ENCODE assay signal across 7 cellular contexts in the genomic region with DNA sequence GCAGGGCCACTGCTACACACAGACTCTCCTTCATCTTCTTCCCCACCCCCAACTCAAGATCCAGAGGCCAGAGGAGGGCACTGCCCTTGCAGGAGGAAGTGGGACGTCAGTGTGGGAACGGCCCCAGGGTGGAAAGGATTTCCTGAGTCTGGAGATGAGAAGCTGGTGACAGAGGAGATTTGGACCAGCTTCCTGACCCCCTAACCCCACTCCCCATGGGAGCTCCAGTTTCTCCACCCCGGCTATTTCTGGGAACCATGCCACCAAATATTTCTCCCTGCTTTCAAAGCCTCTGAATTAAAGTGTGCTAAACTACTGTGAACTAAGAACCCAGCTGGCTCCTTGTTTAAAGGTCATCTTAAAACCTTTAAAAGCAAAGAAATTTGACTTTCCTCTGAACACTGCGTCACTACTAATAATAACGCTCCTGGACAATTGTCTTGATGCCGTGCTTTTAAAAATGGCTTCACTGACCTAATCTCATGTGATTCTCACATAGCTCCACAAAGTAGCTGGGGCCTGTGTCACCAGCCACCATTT. TPM values are rescaled to one million over a fixed set of nuclear protein-coding genes. Genes with fewer than 3 reads are reported as not detected.
A peak's percentile ranks its signal among the peaks of the same experiment; 100 is the strongest.
DNase-seq lines count a peak whose midpoint lies in the region; ATAC-seq and TF ChIP-seq lines count a peak whose summit lies in the region.

No MANE protein-coding gene starts in this region.

- WGBS in endodermal cell (ENCODE audit: insufficient coverage in 1 of 2, insufficient read length in 1 of 2), 2 experiments = 67 to 75% methylated on average over 3 to 6 of the region's 6 CpGs
- WGBS in mesendoderm (ENCODE audit: extremely low coverage, insufficient coverage, low lambda C conversion rate) = no CpG with 5 or more reads among the region's 6 CpGs
- 17 to 18% methylated on average over 6 of the region's 6 CpGs for whole genome bisulfite sequencing in upper lobe of left lung, 2 donors

- TF ChIP-seq POLR2A in upper lobe of left lung (IDR thresholded peaks at IDR 0.05) = no peak

- H3K27me3 Mint-ChIP-seq in endodermal cell (ENCODE audit: insufficient read depth) = peaks cover 4% of the 10 kb centered on the region

- H3K18ac ChIP-seq in mesendoderm (ENCODE audit: low read length) = no peak overlapping the region

- H3K79me1 ChIP-seq in mesendoderm (ENCODE audit: low read length) = no peaks in the 10 kb centered on the region

- TF ChIP-seq CTCF in endodermal cell (conservative IDR thresholded peaks at IDR 0.05) = no peak
- no peak for TF ChIP-seq CTCF in upper lobe of left lung (IDR thresholded peaks at IDR 0.05)

- H3K23ac ChIP-seq in mesendoderm (ENCODE audit: low read length) = no peak overlapping the region

- H3K9ac ChIP-seq in endodermal cell (ENCODE audit: extremely low read depth, low read length, poor library complexity, severe bottlenecking) (no peak overlapping the region), mesendoderm (ENCODE audit: low read length) (no peak overlapping the region)

- no peak overlapping the region for H3K4me3 Mint-ChIP-seq in endodermal cell

- ATAC-seq in upper lobe of left lung (ENCODE audit: low FRiP score in 2 of 2) (peak; percentile 84), HG02884 (IDR thresholded peaks at IDR 0.05; ENCODE audit: unreplicated experiment) (no peak)

- no peak overlapping the region for H2BK5ac ChIP-seq in mesendoderm (ENCODE audit: low read length)

- H2AK5ac ChIP-seq in mesendoderm (ENCODE audit: low read length) = no peak overlapping the region

- H3K9me3 ChIP-seq in MG63 = peaks cover 2% of the 10 kb centered on the region; the same call in 1 of the 2 replicates
- no peaks in the 10 kb centered on the region for H3K9me3 ChIP-seq in endodermal cell (ENCODE audit: control insufficient read depth, low read length)
- H3K9me3 ChIP-seq in upper lobe of left lung = no peaks in the 10 kb centered on the region

- H2BK15ac ChIP-seq in mesendoderm (replicated peaks; ENCODE audit: low read depth) = no peak overlapping the region

- H3K4me1 ChIP-seq in endodermal cell (ENCODE audit: control insufficient read depth, insufficient read depth, low read length) (no peaks in the 10 kb centered on the region), mesendoderm (ENCODE audit: control insufficient read depth, low read depth, low read length) (peaks cover 12% of the 10 kb centered on the region), upper lobe of left lung (peaks cover 29 to 44% (median 40%) of the 10 kb centered on the region in 4 donors)

- peak overlapping the region; percentile 16 for H3K27ac Mint-ChIP-seq in endodermal cell

- H3K36me3 ChIP-seq in MG63 (no peaks in the 10 kb centered on the region), endodermal cell (ENCODE audit: control insufficient read depth, insufficient read depth, low read length) (no peaks in the 10 kb centered on the region), mesendoderm (ENCODE audit: control insufficient read depth, insufficient read depth, low read length) (no peaks in the 10 kb centered on the region), upper lobe of left lung (no peaks in the 10 kb centered on the region)

- no peaks in the 10 kb centered on the region for H3K36me3 Mint-ChIP-seq in endodermal cell (ENCODE audit: low read depth)

- H3K27me3 ChIP-seq in MG63 (no peaks in the 10 kb centered on the region), endodermal cell (ENCODE audit: control insufficient read depth, insufficient read depth, low read length, poor library complexity, severe bottlenecking) (no peaks in the 10 kb centered on the region), mesendoderm (ENCODE audit: insufficient read depth, low read length, poor library complexity) (no peaks in the 10 kb centered on the region), upper lobe of left lung (no peaks in the 10 kb centered on the region)

- H4K5ac ChIP-seq in mesendoderm (ENCODE audit: low read length) = peak overlapping the region; percentile 28

- no peaks in the 10 kb centered on the region for H3K9me3 Mint-ChIP-seq in endodermal cell

- no peak overlapping the region for H3K4ac ChIP-seq in mesendoderm (ENCODE audit: low read depth, low read length)

- H3K4me2 ChIP-seq in mesendoderm (ENCODE audit: low read length) = no peak overlapping the region

- no peaks in the 10 kb centered on the region for H3K79me2 ChIP-seq in mesendoderm (ENCODE audit: control insufficient read depth, insufficient read depth, low read length)

- peaks cover 32% of the 10 kb centered on the region for H3K4me1 Mint-ChIP-seq in endodermal cell

- H4K8ac ChIP-seq in mesendoderm (ENCODE audit: low read depth, low read length) = no peak overlapping the region

- H3K27ac ChIP-seq in endodermal cell (ENCODE audit: low read depth, low read length) (peak overlapping the region; percentile 20), mesendoderm (ENCODE audit: low read depth, low read length) (no peak overlapping the region), upper lobe of left lung (peak overlapping the region; percentile 65 to 88 (median 72))

- H2BK120ac ChIP-seq in mesendoderm (ENCODE audit: low read depth, low read length) = no peak overlapping the region

- H3K56ac ChIP-seq in mesendoderm (ENCODE audit: low read length) = no peak overlapping the region

- DNase-seq in MG63 (peak; percentile 92), endodermal cell (no peak), mesendoderm (peak; percentile 73), upper lobe of left lung (peak in 1 of 2 donors; percentile 46), cerebellar cortex (ENCODE audit: low spot score) (no peak), NCI-H2196 (lab: John Stamatoyannopoulos, UW; ENCODE audit: unreplicated experiment) (no peak)

- H3K4me3 ChIP-seq in MG63 (no peak overlapping the region), endodermal cell (ENCODE audit: low read length) (no peak overlapping the region), mesendoderm (ENCODE audit: low read length) (no peak overlapping the region), upper lobe of left lung (no peak overlapping the region)

- TF ChIP-seq EP300 in upper lobe of left lung (IDR thresholded peaks at IDR 0.05) = peak in 2 of 4 donors; percentile 57 to 60

RNA-seq across cellular contexts. Expression of a gene that starts 46.6 kb away (rescaled TPM):
- 62.2 and 63.9 TPM in 2 replicates for total RNA-seq in MG63 (2014; rRNA removed; shearing (Covaris generic); ENCODE audit: low replicate concordance)
- total RNA-seq in endodermal cell (10 to 100 TPM; 73.9 to 81.4 TPM), upper lobe of left lung (10 to 100 TPM; 23.0 to 55.5 (median 42.6) TPM)
- polyA plus RNA-seq in endodermal cell (2013, experiment 1 of 2) = 76.4 TPM
- 80.9 TPM for polyA plus RNA-seq in endodermal cell (2013, experiment 2 of 2)
- 124 TPM for polyA plus RNA-seq in mesendoderm (2013, experiment 1 of 2)
- 121 TPM for polyA plus RNA-seq in mesendoderm (2013, experiment 2 of 2)

RNA-seq across cellular contexts. Expression of a gene that starts 46.7 kb away (rescaled TPM):
- total RNA-seq in MG63 (2014; rRNA removed; shearing (Covaris generic); ENCODE audit: low replicate concordance) = 0.89 and 0.91 TPM in 2 replicates
- total RNA-seq in endodermal cell = 1 to 10 TPM; 1.7 to 3.1 TPM
- polyA plus RNA-seq in endodermal cell (2013, experiment 1 of 2) = 3.8 TPM
- 3.0 TPM for polyA plus RNA-seq in endodermal cell (2013, experiment 2 of 2)
- polyA plus RNA-seq in mesendoderm (2013, experiment 1 of 2) = 1.1 TPM
- polyA plus RNA-seq in mesendoderm (2013, experiment 2 of 2) = 1.1 TPM
- total RNA-seq in upper lobe of left lung = under 1 TPM in 4 of 6 donors, not detected in 2; 0.20 to 0.74 (median 0.59) TPM

Comparison
In these comparisons a context has a peak if more than half of its experiments do, and no peak if none do; other contexts are left out.
1. DNase-seq: peak in MG63 (single experiment) and mesendoderm (single experiment); none in endodermal cell (single experiment), cerebellar cortex (single experiment) and NCI-H2196 (single experiment).